ENCODE assay signal across 16 cellular contexts in the genomic region with DNA sequence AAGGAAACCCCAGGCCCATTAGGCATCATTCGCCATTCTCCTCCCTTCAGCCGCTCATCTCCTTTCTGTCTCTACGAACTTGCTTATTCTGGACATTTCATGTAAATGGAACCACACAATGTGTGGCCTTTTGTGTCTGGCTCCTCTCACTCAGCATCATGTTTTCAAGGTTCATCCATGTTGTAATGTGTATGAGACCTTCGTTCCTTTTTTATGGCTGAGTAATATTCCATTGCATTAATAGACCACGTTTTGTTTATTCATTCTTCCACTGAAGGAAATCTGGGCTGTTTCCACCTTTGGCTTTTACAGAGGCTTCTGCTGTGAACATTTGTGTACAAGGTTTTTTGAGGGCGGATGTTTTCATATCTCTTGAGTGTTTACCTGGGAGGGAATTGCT. TPM values are rescaled to one million over a fixed set of nuclear protein-coding genes. Genes with fewer than 3 reads are reported as not detected.
DNase-seq lines count a peak whose midpoint lies in the region; ATAC-seq, FAIRE-seq and TF ChIP-seq lines count a peak whose summit lies in the region.
"Had no signal": no experiment of that assay in that cellular context is flagged by ENCODE, and none has a peak within 500 bp of the region (broad histone marks: within the 10 kb centered on the region; RNA-seq: fewer than 3 reads in every experiment).

No MANE protein-coding gene starts in this region.

- intact Hi-C loops in K562 (cut with micrococcal nuclease): no loop called here
- intact Hi-C loops in stomach (cut with DNase I; ENCODE audit: low total_unique reads): no loop called here

- H3K27ac ChIP-seq in GM23248 (peak overlapping the region; percentile 79), K562 (ENCODE audit: extremely low read depth, low read depth, low read length) (no peak overlapping the region), muscle layer of colon (ENCODE audit: low read depth, low read length) (peak overlapping the region; percentile 94), stomach (peak overlapping the region; percentile 16 to 96 (median 84))
- H3K27ac ChIP-seq: pancreas, RWPE1 had no signal

- H3K9me3 ChIP-seq in GM23248 (ENCODE audit: low read depth) (no peaks in the 10 kb centered on the region), K562 (replicated peaks; ENCODE audit: control insufficient read depth, insufficient read depth, low read depth, low read length) (no peaks in the 10 kb centered on the region), muscle layer of colon (ENCODE audit: low read length) (no peaks in the 10 kb centered on the region), stomach (no peaks in the 10 kb centered on the region)
- H3K9me3 ChIP-seq: pancreas had no signal

- H3K4me2 ChIP-seq in GM23248 (ENCODE audit: unreplicated experiment) (peak overlapping the region; percentile 95), K562 (ENCODE audit: insufficient read depth, low read length) (no peak overlapping the region)

- CTCF ChIA-PET in K562 (lab: Yijun Ruan, JAX; ENCODE audit: low intra/inter-chr PET ratio): no interaction called here

- TF ChIP-seq EP300 in K562 (IDR thresholded peaks at IDR 0.05; ENCODE audit: low read length): no peak
- TF ChIP-seq EP300 in stomach (IDR thresholded peaks at IDR 0.05): no peak

- H3K9ac ChIP-seq in GM23248: peak overlapping the region; percentile 87
- H3K9ac ChIP-seq in K562 (ENCODE audit: insufficient read depth in 1 of 2, low read depth in 2 of 2, low read length in 2 of 2): no peak overlapping the region
- no peak overlapping the region for H3K9ac ChIP-seq in muscle layer of colon (ENCODE audit: low read length)

- WGBS in GM23248 (ENCODE audit: low coverage in 1 of 2, low lambda C conversion rate in 2 of 2, missing lambda C conversion rate in 2 of 2), 2 experiments: 69 to 78% methylated on average over 6 of the region's 6 CpGs
- WGBS in K562 (ENCODE audit: insufficient coverage, low coverage, missing lambda C conversion rate): 30% methylated on average over 6 of the region's 6 CpGs
- 86 to 92% (median 89%) methylated on average over 6 of the region's 6 CpGs for WGBS in stomach, 5 donors

- POLR2A ChIA-PET in K562 (lab: Yijun Ruan, JAX): no interaction called here

- H3K36me3 ChIP-seq in GM23248 (ENCODE audit: low read depth) (no peaks in the 10 kb centered on the region), K562 (ENCODE audit: control insufficient read depth, insufficient read depth, low read length) (no peaks in the 10 kb centered on the region), muscle layer of colon (ENCODE audit: insufficient read depth, low read length) (peaks cover 6% of the 10 kb centered on the region), stomach (no peaks in the 10 kb centered on the region)
- H3K36me3 ChIP-seq: pancreas had no signal

- H3F3A ChIP-seq in GM23248 (ENCODE audit: insufficient read depth): peaks cover 40% of the 10 kb centered on the region

- FAIRE-seq in K562 (lab: Jason Lieb, UNC): no peak
- FAIRE-seq: pancreas had no signal

- no peak for ATAC-seq in K562
- no peak for ATAC-seq in HG02588 (IDR thresholded peaks at IDR 0.05; ENCODE audit: unreplicated experiment)
- no peak for ATAC-seq in HG02610 (IDR thresholded peaks at IDR 0.05; ENCODE audit: unreplicated experiment)
- no peak for ATAC-seq in HG02678 (IDR thresholded peaks at IDR 0.05; ENCODE audit: unreplicated experiment)
- ATAC-seq: left colon, pancreas had no signal

- BruUV-seq in K562 (replicated peaks; lab: Mats Ljungman, UMichigan): no TSS peak

- TF ChIP-seq POLR2A in K562 (conservative IDR thresholded peaks at IDR 0.05) (no peak), stomach (IDR thresholded peaks at IDR 0.05) (no peak)

- H2AFZ ChIP-seq in GM23248: no peak overlapping the region
- H2AFZ ChIP-seq in K562 (ENCODE audit: low read depth, low read length): no peak overlapping the region

- H3K79me2 ChIP-seq in GM23248 (ENCODE audit: insufficient read depth): peaks cover 47% of the 10 kb centered on the region
- H3K79me2 ChIP-seq in K562 (ENCODE audit: control insufficient read depth, insufficient read depth, low read length): no peaks in the 10 kb centered on the region

- no peak overlapping the region for H3K4me3 ChIP-seq in GM23248
- no peak overlapping the region for H3K4me3 ChIP-seq in K562
- peak overlapping the region in 1 of 2 donors; percentile 86 for H3K4me3 ChIP-seq in muscle layer of colon (ENCODE audit: low read depth in 1 of 2, low read length in 2 of 2)
- peak overlapping the region; percentile 56 to 79 (median 60) for H3K4me3 ChIP-seq in stomach
- H3K4me3 ChIP-seq: pancreas had no signal

- no peaks in the 10 kb centered on the region for H3K9me2 ChIP-seq in GM23248 (ENCODE audit: insufficient read depth)

- H3K4me1 ChIP-seq in GM23248 (ENCODE audit: insufficient read depth) (peaks cover 62% of the 10 kb centered on the region), K562 (replicated peaks in 1 of 2; ENCODE audit: control insufficient read depth in 2 of 2, insufficient read depth in 2 of 2, low read length in 2 of 2) (peaks cover 8 to 12% of the 10 kb centered on the region in 2 experiments; a peak in 2 of 5 replicates), muscle layer of colon (ENCODE audit: insufficient read depth, low read length) (peaks cover 52% of the 10 kb centered on the region), stomach (peaks cover 21 to 65% (median 43%) of the 10 kb centered on the region in 4 donors)
- H3K4me1 ChIP-seq: pancreas had no signal

- in situ Hi-C loops in GM23248 (cut with MboI): no loop called here
- in situ Hi-C loops in K562 (cut with MboI): no loop called here

- no peaks in the 10 kb centered on the region for H3K9me1 ChIP-seq in K562 (ENCODE audit: control insufficient read depth, insufficient read depth, low read length)

- no peaks in the 10 kb centered on the region for H4K20me1 ChIP-seq in GM23248 (ENCODE audit: insufficient read depth)
- peaks cover 14% of the 10 kb centered on the region; the same call in 1 of the 2 replicates for H4K20me1 ChIP-seq in K562 (replicated peaks; ENCODE audit: control insufficient read depth, insufficient read depth, low read length)

- TF ChIP-seq CTCF in K562 (IDR thresholded peaks at IDR 0.05 in 2 of 3, conservative IDR thresholded peaks at IDR 0.05 in 1 of 3; ENCODE audit: insufficient read depth in 2 of 3, low read depth in 1 of 3, low read length in 3 of 3) (no peak), stomach (IDR thresholded peaks at IDR 0.05) (no peak)

- TF ChIP-seq RAD21 in K562 (CRISPR knock-in tag; conservative IDR thresholded peaks at IDR 0.05 in 1 of 2, IDR thresholded peaks at IDR 0.05 in 1 of 2): no peak

- H3K27me3 ChIP-seq in GM23248 (replicated peaks; ENCODE audit: insufficient read depth): no peaks in the 10 kb centered on the region
- H3K27me3 ChIP-seq in K562 (ENCODE audit: control insufficient read depth in 2 of 2, insufficient read depth in 2 of 2, low read length in 2 of 2): peaks cover 44 to 71% of the 10 kb centered on the region in 2 experiments
- no peaks in the 10 kb centered on the region for H3K27me3 ChIP-seq in muscle layer of colon (ENCODE audit: control insufficient read depth in 1 of 2, insufficient read depth in 2 of 2, low read length in 2 of 2)
- peaks cover 0 to 5% (median 0%) of the 10 kb centered on the region in 3 donors for H3K27me3 ChIP-seq in stomach
- H3K27me3 ChIP-seq: pancreas had no signal

- DNase-seq in GM23248 (no peak), K562 (ENCODE audit: extremely low read depth in 1 of 4, low spot score in 3 of 4) (no peak), stomach (no peak), hepatic stellate cell (ENCODE audit: low spot score) (no peak)
- DNase-seq: activated CD4-positive, alpha-beta T cell treated with anti-CD3 and anti-CD28 coated beads, Interleukin-2, amount 10 ng/mL, durations not matched to agents 7 days and 5 days; activated gamma-delta T cell treated with Interleukin-2 at 50 U/mL for 16 hours; left colon; NCI-H1436 treated with DMSO at 0.1 percent for 48 hours; NCI-H2227 treated with DMSO at 0.1 percent for 48 hours; stimulated activated naive CD4-positive, alpha-beta T cell had no signal

TF ChIP-seq in K562, 482 proteins besides CTCF, POLR2A, EP300 and RAD21 (continues in another document):
- TF ChIP-seq SUPT5H (IDR thresholded peaks at IDR 0.05) (no peak), KDM1A (IDR thresholded peaks at IDR 0.05) (0 out of 4 replicates have a peak, but pooled peaks of 1 of the 2 experiments have one; percentile 12), E2F1 (CRISPR knock-in tag; IDR thresholded peaks at IDR 0.05) (no peak)

RNA-seq across cellular contexts. Expression of gene CRISPLD2, which starts 3.2 kb away (rescaled TPM):
- total RNA-seq in GM23248 (2014; rRNA removed; shearing (Covaris generic)): 36.2 and 36.3 TPM in 2 replicates
- polyA plus RNA-seq in GM23248 (2016; fragmentation: Nextera tagmentation; extraction: Ambion mirVana) (21.5 and 22.6 TPM in 2 replicates), K562 (2011; rRNA removed) (0.05 TPM in 1 of 2 replicates, not detected in the other), K562 (2014; fragmentation: Illumina TruSeq; extraction: Trizol) (0.03 and 0.06 TPM in 2 replicates), K562 (2014; fragmentation: Nextera tagmentation; extraction: Ambion mirVana) (under 1 TPM in 1 of 2 experiments, not detected in 1; 0.03 TPM), K562 (2014; rRNA removed) (0.08 TPM in 1 of 2 replicates, not detected in the other), stomach (10 to 100 TPM; 18.3 to 46.0 (median 20.2) TPM)
- total RNA-seq in K562 (2011; cell fraction: chromatin; rRNA removed; ENCODE audit: low replicate concordance): 0.42 TPM in 1 of 2 replicates, not detected in the other
- 0.13 and 0.17 TPM in 2 replicates for total RNA-seq in K562 (2011; cell fraction: nucleolus; rRNA removed)
- 0.31 TPM in 1 of 2 replicates, not detected in the other for total RNA-seq in K562 (2011; cell fraction: nucleoplasm; rRNA removed)
- total RNA-seq in K562 (2014; rRNA removed) (0.12 TPM in 1 of 2 replicates, not detected in the other), K562 (2014; rRNA removed; fragmentation: Illumina TruSeq; extraction: Trizol) (0.04 and 0.10 TPM in 2 replicates), K562 (2015; rRNA removed; fragmentation: Illumina TruSeq; extraction: Trizol) (not detected in 2 replicates), K562 (2021) (0.22 and 0.24 TPM in 2 replicates), stomach (100 to 1,000 TPM in 3 of 5 donors, 10 to 100 TPM in 2; 92.0 to 242 (median 102) TPM)
- polyA plus RNA-seq in K562 (2011; cell fraction: cytosol; rRNA removed): 0.03 and 0.19 TPM in 2 replicates
- 0.34 TPM in 1 of 2 replicates, not detected in the other for polyA plus RNA-seq in K562 (2011; cell fraction: nucleus; rRNA removed)
- polyA plus RNA-seq in K562 (2012): 0.07 and 0.16 TPM in 2 replicates
- 0.04 and 0.06 TPM in 2 replicates for polyA minus RNA-seq in K562 (2011; rRNA and poly(A)+ RNA removed)
- polyA minus RNA-seq in K562 (2011; cell fraction: cytosol; rRNA and poly(A)+ RNA removed): not detected in 2 replicates
- 0.27 TPM in 1 of 2 replicates, not detected in the other for polyA minus RNA-seq in K562 (2011; cell fraction: nucleus; rRNA and poly(A)+ RNA removed)

Comparison
In these comparisons a context has a peak if more than half of its experiments do, and no peak if none do; other contexts are left out.
1. H3K4me3 ChIP-seq: peak in stomach (4 of 4); none in GM23248 (single experiment) and K562 (single experiment).
2. RNA of gene CRISPLD2, which starts 3.2 kb away (total RNA-seq): 92.0 to 242 TPM in stomach and 36.2 to 36.3 TPM in GM23248; 0.04 to 0.42 TPM in K562; every median in the first group is over 10 times any median in the second.